ENCODE assay signal across 2 cellular contexts in genomic region chr11:20362481-20362880, GRCh38.
TF ChIP-seq lines count a peak whose summit lies in the region.

No MANE protein-coding gene starts in this region.

TF ChIP-seq in WTC11, 78 proteins besides CTCF, POLR2A, EP300 and RAD21:
- TF ChIP-seq AFF4 (CRISPR knock-in tag; IDR thresholded peaks at IDR 0.05; ENCODE audit: borderline replicate concordance) (no peak), ZNF219 (CRISPR knock-in tag; IDR thresholded peaks at IDR 0.05; ENCODE audit: borderline replicate concordance) (no peak), ZNF281 (CRISPR knock-in tag; IDR thresholded peaks at IDR 0.05) (no peak), FOXP4 (CRISPR knock-in tag; IDR thresholded peaks at IDR 0.05) (no peak), NR1H2 (CRISPR knock-in tag; IDR thresholded peaks at IDR 0.05) (no peak), SP1 (CRISPR knock-in tag; conservative IDR thresholded peaks at IDR 0.05) (no peak), PRDM15 (CRISPR knock-in tag; IDR thresholded peaks at IDR 0.05) (no peak), FOXP1 (CRISPR knock-in tag; IDR thresholded peaks at IDR 0.05; ENCODE audit: borderline replicate concordance) (no peak), NR3C1 (CRISPR knock-in tag; conservative IDR thresholded peaks at IDR 0.05; ENCODE audit: low read depth) (no peak), TEAD4 (CRISPR knock-in tag; IDR thresholded peaks at IDR 0.05) (no peak), TCF7 (CRISPR knock-in tag; IDR thresholded peaks at IDR 0.05; ENCODE audit: low read depth) (no peak), ZNF263 (CRISPR knock-in tag; IDR thresholded peaks at IDR 0.05; ENCODE audit: low read depth) (no peak)
TF ChIP-seq in WTC11: peak in this region for 0.

TF ChIP-seq in endothelial cell of umbilical vein, 7 proteins besides CTCF, POLR2A, EP300 and RAD21:
- TF ChIP-seq MAX (IDR thresholded peaks at IDR 0.05; ENCODE audit: insufficient read depth, insufficient read length) (no peak), JUN (IDR thresholded peaks at IDR 0.05; ENCODE audit: borderline replicate concordance, insufficient read depth, insufficient read length, low read depth) (no peak)
